In genomic region chr15:67133026-67133425, GRCh38 we compare ENCODE assay signal across 15 cellular contexts.
DNase-seq lines count a peak whose midpoint lies in the region; ATAC-seq and TF ChIP-seq lines count a peak whose summit lies in the region.
"Had no signal": no experiment of that assay in that cellular context is flagged by ENCODE, and none has a peak within 500 bp of the region (broad histone marks: within the 10 kb centered on the region; RNA-seq: fewer than 3 reads in every experiment).

No MANE protein-coding gene starts in this region.

- CTCF ChIA-PET in activated B cell treated with CpG ODN at 0.5 μM for 24 hours (lab: Charles Lee) (interaction anchor here (0.9 kb wide), 1 partner anchor 12 kb away, joined by 3 read pairs; no protein-coding TSS in a partner anchor), RWPE1 (lab: Yijun Ruan, JAX) (interaction anchor here (0.6 kb wide), 1 partner anchor 8 kb away, joined by 3 read pairs; no protein-coding TSS in a partner anchor)

- H3K27ac ChIP-seq in heart left ventricle = peak overlapping the region in 4 of 12 donors; percentile 13 to 88 (median 82)
- H3K27ac ChIP-seq in right lobe of liver = no peak overlapping the region
- H3K27ac ChIP-seq in stomach = peak overlapping the region in 4 of 5 donors; percentile 21 to 89 (median 59)
- no peak overlapping the region for H3K27ac ChIP-seq in RWPE1

- intact Hi-C loops in Right ventricle myocardium superior (cut with DNase I) (no loop called here), heart left ventricle (cut with DNase I) (no loop called here), activated B cell treated with CpG ODN at 0.5 μM for 24 hours (cut with micrococcal nuclease) (no loop called here), right lobe of liver (cut with DNase I) (no loop called here), stomach (cut with DNase I; ENCODE audit: low total_unique reads) (no loop called here)

- TF ChIP-seq CTCF in heart left ventricle (IDR thresholded peaks at IDR 0.05) = no peak
- no peak for TF ChIP-seq CTCF in activated B cell treated with CpG ODN at 0.5 μM for 24 hours (IDR thresholded peaks at IDR 0.05)
- no peak for TF ChIP-seq CTCF in right lobe of liver (IDR thresholded peaks at IDR 0.05)
- TF ChIP-seq CTCF in stomach (IDR thresholded peaks at IDR 0.05) = no peak
- no peak for TF ChIP-seq CTCF in RWPE1 (conservative IDR thresholded peaks at IDR 0.05; ENCODE audit: low read depth)

- ATAC-seq in Right ventricle myocardium superior (ENCODE audit: poor library complexity) (peak; percentile 4), heart left ventricle (no peak), activated B cell treated with CpG ODN at 0.5 μM for 24 hours (ENCODE audit: low read depth) (no peak), right lobe of liver (peak in 3 of 4 donors; percentile 26 to 57 (median 51)), GM19463 (IDR thresholded peaks at IDR 0.05; ENCODE audit: unreplicated experiment) (no peak), GM18868 (IDR thresholded peaks at IDR 0.05; ENCODE audit: unreplicated experiment) (no peak)

- POLR2A ChIA-PET in activated B cell treated with CpG ODN at 0.5 μM for 24 hours (lab: Charles Lee) (interaction anchor here (1.0 to 4.2 kb wide), 2 partner anchors 11 to 13 kb away, joined by 3 to 24 read pairs; no protein-coding TSS in a partner anchor), RWPE1 (lab: Yijun Ruan, JAX; ENCODE audit: low non-redundant PET) (no interaction called here)

- H3K27me3 ChIP-seq in heart left ventricle (no peaks in the 10 kb centered on the region), right lobe of liver (no peaks in the 10 kb centered on the region), stomach (no peaks in the 10 kb centered on the region)

- H3K27ac Mint-ChIP-seq in activated B cell treated with CpG ODN at 0.5 μM for 24 hours = peak overlapping the region; percentile 21

- TF ChIP-seq POLR2A in heart left ventricle (IDR thresholded peaks at IDR 0.05) (no peak), right lobe of liver (IDR thresholded peaks at IDR 0.05) (no peak), stomach (IDR thresholded peaks at IDR 0.05) (no peak)

- H3K9me3 ChIP-seq in heart left ventricle = no peaks in the 10 kb centered on the region
- no peaks in the 10 kb centered on the region for H3K9me3 ChIP-seq in right lobe of liver
- no peaks in the 10 kb centered on the region for H3K9me3 ChIP-seq in stomach

- peaks cover 38% of the 10 kb centered on the region for H3K36me3 Mint-ChIP-seq in activated B cell treated with CpG ODN at 0.5 μM for 24 hours (ENCODE audit: low read depth)

- DNase-seq in Right ventricle myocardium superior = no peak
- DNase-seq in heart left ventricle = no peak
- no peak for DNase-seq in activated B cell treated with CpG ODN at 0.5 μM for 24 hours
- no peak for DNase-seq in right lobe of liver
- no peak for DNase-seq in stomach
- DNase-seq in RWPE1 (ENCODE audit: low spot score) = no peak
- DNase-seq: activated CD8-positive, alpha-beta memory T cell treated with anti-CD3 and anti-CD28 coated beads for 24 hours; AML-193; EL; NCI-H2081 treated with DMSO at 0.1 percent for 48 hours; stimulated activated CD4-positive, alpha-beta T cell treated with anti-CD3 and anti-CD28 coated beads, Interleukin-4, amount 100 ng/mL, for 4 hours; T-helper 2 cell had no signal

- H3K36me3 ChIP-seq in heart left ventricle (no peaks in the 10 kb centered on the region), right lobe of liver (no peaks in the 10 kb centered on the region), stomach (no peaks in the 10 kb centered on the region)

- WGBS in heart left ventricle, 4 donors = 52 to 63% (median 58%) methylated on average over 4 of the region's 4 CpGs
- WGBS in right lobe of liver (ENCODE audit: insufficient coverage, low coverage, low lambda C conversion rate, missing lambda C conversion rate) = 50% methylated on average over 4 of the region's 4 CpGs
- 48 to 73% (median 51%) methylated on average over 4 of the region's 4 CpGs for WGBS in stomach, 5 donors

- no peaks in the 10 kb centered on the region for H3K27me3 Mint-ChIP-seq in activated B cell treated with CpG ODN at 0.5 μM for 24 hours
- H3K27me3 Mint-ChIP-seq: stimulated activated naive CD8-positive, alpha-beta T cell treated with anti-CD3 and anti-CD28 coated beads, Interleukin-15, Interleukin-2, amounts not matched to agents 100 ng/mL and 50 ng/mL, for 24 hours had no signal

- H3K9me3 Mint-ChIP-seq in activated B cell treated with CpG ODN at 0.5 μM for 24 hours = no peaks in the 10 kb centered on the region
- H3K9me3 Mint-ChIP-seq: stimulated activated naive CD8-positive, alpha-beta T cell treated with anti-CD3 and anti-CD28 coated beads, Interleukin-15, Interleukin-2, amounts not matched to agents 100 ng/mL and 50 ng/mL, for 24 hours had no signal

- H3K4me3 ChIP-seq in heart left ventricle = no peak overlapping the region
- H3K4me3 ChIP-seq in right lobe of liver = no peak overlapping the region
- no peak overlapping the region for H3K4me3 ChIP-seq in stomach

- peaks cover 91% of the 10 kb centered on the region for H3K4me1 Mint-ChIP-seq in activated B cell treated with CpG ODN at 0.5 μM for 24 hours

- H3K4me3 Mint-ChIP-seq in activated B cell treated with CpG ODN at 0.5 μM for 24 hours = no peak overlapping the region

- H3K4me1 ChIP-seq in heart left ventricle = peaks cover 6 to 96% (median 58%) of the 10 kb centered on the region in 12 donors
- peaks cover 0 to 58% (median 33%) of the 10 kb centered on the region in 4 donors for H3K4me1 ChIP-seq in right lobe of liver
- H3K4me1 ChIP-seq in stomach = peaks cover 50 to 89% (median 73%) of the 10 kb centered on the region in 4 donors

- no peak for TF ChIP-seq EP300 in stomach (IDR thresholded peaks at IDR 0.05)

Comparison
In these comparisons a context has a peak if more than half of its experiments do, and no peak if none do; other contexts are left out.
1. ATAC-seq: peak in Right ventricle myocardium superior (single experiment) and right lobe of liver (3 of 4); none in heart left ventricle (0 of 4), activated B cell treated with CpG ODN at 0.5 μM for 24 hours (single experiment), GM19463 (single experiment) and GM18868 (single experiment).
2. H3K27ac ChIP-seq: peak in stomach (4 of 5); none in right lobe of liver (0 of 3) and RWPE1 (single experiment).